8 cellular contexts compared by ENCODE assay signal in genomic region chr3:154122096-154122911, GRCh38. TPM values are rescaled to one million over a fixed set of nuclear protein-coding genes. Genes with fewer than 3 reads are reported as not detected.
DNase-seq lines count a peak whose midpoint lies in the region; ATAC-seq and TF ChIP-seq lines count a peak whose summit lies in the region.

No MANE protein-coding gene starts in this region.

- no peak overlapping the region for H3K27ac Mint-ChIP-seq in immature natural killer cell
- H3K27ac Mint-ChIP-seq in stimulated activated memory B cell treated with anti-CD40 and anti-IgM and Interleukin-4, amounts not matched to agents 10 μg/mL and 1 μg/mL and 100 μg/mL, for 72 hours = no peak overlapping the region

- H3K9me3 Mint-ChIP-seq in immature natural killer cell = peaks cover 0 to 16% (median 0%) of the 10 kb centered on the region in 6 donors
- no peaks in the 10 kb centered on the region for H3K9me3 Mint-ChIP-seq in stimulated activated memory B cell treated with anti-CD40 and anti-IgM and Interleukin-4, amounts not matched to agents 10 μg/mL and 1 μg/mL and 100 μg/mL, for 72 hours

- H3K36me3 Mint-ChIP-seq in immature natural killer cell = peaks cover 0 to 3% (median 0%) of the 10 kb centered on the region in 3 donors
- no peaks in the 10 kb centered on the region for H3K36me3 Mint-ChIP-seq in stimulated activated memory B cell treated with anti-CD40 and anti-IgM and Interleukin-4, amounts not matched to agents 10 μg/mL and 1 μg/mL and 100 μg/mL, for 72 hours

- peaks cover 19 to 36% (median 21%) of the 10 kb centered on the region in 3 donors for H3K27me3 Mint-ChIP-seq in immature natural killer cell (ENCODE audit: low read depth in 3 of 3)
- peaks cover 59% of the 10 kb centered on the region for H3K27me3 Mint-ChIP-seq in stimulated activated memory B cell treated with anti-CD40 and anti-IgM and Interleukin-4, amounts not matched to agents 10 μg/mL and 1 μg/mL and 100 μg/mL, for 72 hours

- DNase-seq in GM13976 (ENCODE audit: low spot score) (peak; percentile 40), astrocyte of the hippocampus (ENCODE audit: low read depth, low spot score) (peak; percentile 39), immature natural killer cell (no peak), NCI-H1694 (lab: John Stamatoyannopoulos, UW) (no peak), NK-92 (lab: John Stamatoyannopoulos, UW; ENCODE audit: unreplicated experiment) (no peak), dedifferentiated amniotic fluid mesenchymal stem cell (ENCODE audit: extremely low spot score) (no peak)

- ATAC-seq in HG03354 (IDR thresholded peaks at IDR 0.05; ENCODE audit: poor library complexity, severe bottlenecking, unreplicated experiment) = peak; percentile 26
- ATAC-seq in stimulated activated memory B cell treated with anti-CD40 and anti-IgM and Interleukin-4, amounts not matched to agents 10 μg/mL and 1 μg/mL and 100 μg/mL, for 72 hours = peak; percentile 32

- peaks cover 17 to 22% of the 10 kb centered on the region in 2 donors for H3K4me1 Mint-ChIP-seq in immature natural killer cell
- peaks cover 25% of the 10 kb centered on the region for H3K4me1 Mint-ChIP-seq in stimulated activated memory B cell treated with anti-CD40 and anti-IgM and Interleukin-4, amounts not matched to agents 10 μg/mL and 1 μg/mL and 100 μg/mL, for 72 hours

- TF ChIP-seq CTCF in GM13976 (IDR thresholded peaks at IDR 0.05; ENCODE audit: borderline replicate concordance, control extremely low read depth, extremely low read depth, insufficient read depth, missing control alignments) = no peak

- in situ Hi-C loops in GM13976 (cut with MboI; ENCODE audit: low sequenced_read_pairs, unreplicated experiment) = no loop called here

- peak overlapping the region; percentile 69 to 75 (median 72) for H3K4me3 Mint-ChIP-seq in immature natural killer cell
- no peak overlapping the region for H3K4me3 Mint-ChIP-seq in stimulated activated memory B cell treated with anti-CD40 and anti-IgM and Interleukin-4, amounts not matched to agents 10 μg/mL and 1 μg/mL and 100 μg/mL, for 72 hours

RNA-seq across cellular contexts. Expression of gene ARHGEF26, which starts 1.1 kb away (rescaled TPM):
- under 1 TPM in 1 of 3 donors, not detected in 2; 0.22 TPM for polyA plus RNA-seq in immature natural killer cell

Comparison
In these comparisons a context has a peak if more than half of its experiments do, and no peak if none do; other contexts are left out.
1. DNase-seq: peak in GM13976 (single experiment) and astrocyte of the hippocampus (single experiment); none in immature natural killer cell (0 of 3), NCI-H1694 (single experiment), NK-92 (single experiment) and dedifferentiated amniotic fluid mesenchymal stem cell (single experiment).